39 cellular contexts compared by ENCODE assay signal in the genomic region with DNA sequence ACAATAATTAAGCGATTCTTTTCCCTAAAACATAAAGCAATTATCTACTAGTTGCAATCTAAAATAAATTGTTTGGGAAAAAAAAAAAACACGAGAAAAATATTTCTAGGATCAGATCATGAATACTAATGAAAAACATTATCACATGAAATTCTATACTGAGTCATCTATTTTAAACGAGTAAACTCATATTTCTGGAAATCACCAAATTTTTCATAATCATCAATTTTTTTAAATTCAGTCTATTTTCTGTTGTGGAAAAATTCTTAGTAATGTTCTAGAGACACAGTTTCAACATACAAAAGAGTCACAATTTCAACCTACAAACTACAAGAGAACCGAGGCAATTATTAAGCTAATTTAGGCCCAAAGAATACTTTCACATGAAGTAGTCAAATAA.
"Had no signal": no experiment of that assay in that cellular context is flagged by ENCODE, and none has a peak within 500 bp of the region (broad histone marks: within the 10 kb centered on the region; RNA-seq: fewer than 3 reads in every experiment).

No MANE protein-coding gene starts in this region.

- H3K4me3 ChIP-seq: adrenal gland, ascending aorta, body of pancreas, breast epithelium, cardiac muscle cell had no signal

- H3K27ac ChIP-seq: adrenal gland, ascending aorta, body of pancreas, brain microvascular endothelial cell, breast epithelium, cardiac muscle cell had no signal

- H3K27me3 Mint-ChIP-seq: activated naive CD4-positive, alpha-beta T cell treated with anti-CD3 and anti-CD28 coated beads, Interleukin-2, amount 10 ng/mL, durations not matched to agents 7 days and 5 days; activated naive CD4-positive, alpha-beta T cell treated with anti-CD3 and anti-CD28 coated beads, Interleukin-2, amount 50 U/mL, for 24 hours; activated naive CD8-positive, alpha-beta T cell; activated naive CD8-positive, alpha-beta T cell treated with anti-CD3 and anti-CD28 coated beads for 36 hours; activated naive CD8-positive, alpha-beta T cell treated with anti-CD3 and anti-CD28 coated beads, Interleukin-2, amount 10 ng/mL, durations not matched to agents 7 days and 5 days; activated naive CD8-positive, alpha-beta T cell treated with anti-CD3 and anti-CD28 coated beads, Interleukin-2, amount 50 U/mL, for 24 hours; activated T-cell treated with anti-CD3 and anti-CD28 coated beads, Interleukin-2, amount 50 U/mL, for 24 hours; activated T-helper 17 cell treated with anti-CD3 and anti-CD28 coated beads, Interleukin-2, amount 50 U/mL, for 72 hours; brain; central memory CD8-positive, alpha-beta T cell had no signal

- H3K27me3 ChIP-seq: adrenal gland, ascending aorta, body of pancreas, brain microvascular endothelial cell, breast epithelium, cardiac muscle cell had no signal

- FAIRE-seq: astrocyte, bronchial epithelial cell had no signal

- H3K27ac Mint-ChIP-seq: activated naive CD4-positive, alpha-beta T cell treated with anti-CD3 and anti-CD28 coated beads for 36 hours; activated naive CD4-positive, alpha-beta T cell treated with anti-CD3 and anti-CD28 coated beads, Interleukin-2, amount 10 ng/mL, durations not matched to agents 7 days and 5 days; activated naive CD4-positive, alpha-beta T cell treated with anti-CD3 and anti-CD28 coated beads, Interleukin-2, amount 50 U/mL, for 24 hours; activated naive CD4-positive, alpha-beta T cell treated with anti-CD3 and anti-CD28 coated beads, Interleukin-2, amount 50 U/mL, for 72 hours; activated naive CD8-positive, alpha-beta T cell; activated naive CD8-positive, alpha-beta T cell treated with anti-CD3 and anti-CD28 coated beads for 36 hours; activated naive CD8-positive, alpha-beta T cell treated with anti-CD3 and anti-CD28 coated beads, Interleukin-2, amount 10 ng/mL, durations not matched to agents 7 days and 5 days; activated naive CD8-positive, alpha-beta T cell treated with anti-CD3 and anti-CD28 coated beads, Interleukin-2, amount 50 U/mL, for 24 hours; activated T-cell treated with anti-CD3 and anti-CD28 coated beads, Interleukin-2, amount 50 U/mL, for 24 hours; activated T-cell treated with anti-CD3 and anti-CD28 coated beads, Interleukin-2, amount 50 U/mL, for 72 hours; activated T-helper 1 cell treated with anti-CD3 and anti-CD28 coated beads, Interleukin-12 subunit alpha, Interleukin-12 subunit beta, Interleukin-2, Interleukin-4 antibody, amounts not matched to agents 30 ng/mL and 10 ng/mL and 1 ng/mL, durations not matched to agents 14 hours and 24 hours and 36 hours; activated T-helper 17 cell treated with anti-CD3 and anti-CD28 coated beads, Interleukin-2, amount 50 U/mL, for 72 hours; activated T-helper 2 cell treated with anti-CD3 and anti-CD28 coated beads, Interferon-gamma antibody, Interleukin-2, Interleukin-4, amounts not matched to agents 10 μg/mL and 5 μg/mL and 100 μg/mL, durations not matched to agents 14 hours and 24 hours and 36 hours had no signal

- H3K9me3 Mint-ChIP-seq: activated naive CD4-positive, alpha-beta T cell treated with anti-CD3 and anti-CD28 coated beads for 36 hours; activated naive CD4-positive, alpha-beta T cell treated with anti-CD3 and anti-CD28 coated beads, Interleukin-2, amount 10 ng/mL, durations not matched to agents 7 days and 5 days; activated naive CD4-positive, alpha-beta T cell treated with anti-CD3 and anti-CD28 coated beads, Interleukin-2, amount 50 U/mL, for 24 hours; activated naive CD8-positive, alpha-beta T cell treated with anti-CD3 and anti-CD28 coated beads for 36 hours; activated naive CD8-positive, alpha-beta T cell treated with anti-CD3 and anti-CD28 coated beads, Interleukin-2, amount 10 ng/mL, durations not matched to agents 7 days and 5 days; activated naive CD8-positive, alpha-beta T cell treated with anti-CD3 and anti-CD28 coated beads, Interleukin-2, amount 50 U/mL, for 24 hours; activated T-cell treated with anti-CD3 and anti-CD28 coated beads, Interleukin-2, amount 50 U/mL, for 24 hours; activated T-cell treated with anti-CD3 and anti-CD28 coated beads, Interleukin-2, amount 50 U/mL, for 72 hours; activated T-helper 1 cell treated with anti-CD3 and anti-CD28 coated beads, Interleukin-12 subunit alpha, Interleukin-12 subunit beta, Interleukin-2, Interleukin-4 antibody, amounts not matched to agents 30 ng/mL and 10 ng/mL and 1 ng/mL, durations not matched to agents 14 hours and 24 hours and 36 hours; activated T-helper 17 cell treated with anti-CD3 and anti-CD28 coated beads, Interleukin-2, amount 50 U/mL, for 72 hours; activated T-helper 2 cell treated with anti-CD3 and anti-CD28 coated beads, Interferon-gamma antibody, Interleukin-2, Interleukin-4, amounts not matched to agents 10 μg/mL and 5 μg/mL and 100 μg/mL, durations not matched to agents 14 hours and 24 hours and 36 hours; brain had no signal

- ATAC-seq: activated naive CD4-positive, alpha-beta T cell treated with anti-CD3 and anti-CD28 coated beads, Interleukin-2, amount 50 U/mL, for 72 hours; activated naive CD8-positive, alpha-beta T cell treated with anti-CD3 and anti-CD28 coated beads, Interleukin-2, amount 50 U/mL, for 24 hours; activated T-cell treated with anti-CD3 and anti-CD28 coated beads, Interleukin-2, amount 50 U/mL, for 4 hours; activated T-cell treated with anti-CD3 and anti-CD28 coated beads, Interleukin-2, amount 50 U/mL, for 72 hours; activated T-helper 17 cell treated with anti-CD3 and anti-CD28 coated beads, Interleukin-2, amount 50 U/mL, for 72 hours; body of pancreas had no signal

- H3K36me3 ChIP-seq: adrenal gland, ascending aorta, brain microvascular endothelial cell, breast epithelium, cardiac muscle cell had no signal

- H3K9me3 ChIP-seq: adrenal gland, ascending aorta, body of pancreas, breast epithelium had no signal

- H3K4me3 Mint-ChIP-seq: activated naive CD4-positive, alpha-beta T cell treated with anti-CD3 and anti-CD28 coated beads for 36 hours; activated naive CD4-positive, alpha-beta T cell treated with anti-CD3 and anti-CD28 coated beads, Interleukin-2, amount 10 ng/mL, durations not matched to agents 7 days and 5 days; activated naive CD4-positive, alpha-beta T cell treated with anti-CD3 and anti-CD28 coated beads, Interleukin-2, amount 50 U/mL, for 24 hours; activated naive CD8-positive, alpha-beta T cell; activated naive CD8-positive, alpha-beta T cell treated with anti-CD3 and anti-CD28 coated beads for 36 hours; activated naive CD8-positive, alpha-beta T cell treated with anti-CD3 and anti-CD28 coated beads, Interleukin-2, amount 10 ng/mL, durations not matched to agents 7 days and 5 days; activated naive CD8-positive, alpha-beta T cell treated with anti-CD3 and anti-CD28 coated beads, Interleukin-2, amount 50 U/mL, for 24 hours; activated T-cell treated with anti-CD3 and anti-CD28 coated beads, Interleukin-2, amount 50 U/mL, for 24 hours; activated T-cell treated with anti-CD3 and anti-CD28 coated beads, Interleukin-2, amount 50 U/mL, for 4 hours; activated T-cell treated with anti-CD3 and anti-CD28 coated beads, Interleukin-2, amount 50 U/mL, for 72 hours; activated T-helper 1 cell treated with anti-CD3 and anti-CD28 coated beads, Interleukin-12 subunit alpha, Interleukin-12 subunit beta, Interleukin-2, Interleukin-4 antibody, amounts not matched to agents 30 ng/mL and 10 ng/mL and 1 ng/mL, durations not matched to agents 14 hours and 24 hours and 36 hours; activated T-helper 17 cell treated with anti-CD3 and anti-CD28 coated beads, Interleukin-2, amount 50 U/mL, for 72 hours; brain; central memory CD8-positive, alpha-beta T cell had no signal

- H3K4me1 Mint-ChIP-seq: activated naive CD4-positive, alpha-beta T cell treated with anti-CD3 and anti-CD28 coated beads, Interleukin-2, amount 10 ng/mL, durations not matched to agents 7 days and 5 days; activated naive CD4-positive, alpha-beta T cell treated with anti-CD3 and anti-CD28 coated beads, Interleukin-2, amount 50 U/mL, for 24 hours; activated naive CD8-positive, alpha-beta T cell treated with anti-CD3 and anti-CD28 coated beads for 36 hours; activated naive CD8-positive, alpha-beta T cell treated with anti-CD3 and anti-CD28 coated beads, Interleukin-2, amount 10 ng/mL, durations not matched to agents 7 days and 5 days; activated naive CD8-positive, alpha-beta T cell treated with anti-CD3 and anti-CD28 coated beads, Interleukin-2, amount 50 U/mL, for 24 hours; activated T-helper 17 cell treated with anti-CD3 and anti-CD28 coated beads, Interleukin-2, amount 50 U/mL, for 72 hours; central memory CD8-positive, alpha-beta T cell had no signal

- H3K4me1 ChIP-seq: adrenal gland, body of pancreas, breast epithelium had no signal

- H3K36me3 Mint-ChIP-seq: activated naive CD4-positive, alpha-beta T cell treated with anti-CD3 and anti-CD28 coated beads, Interleukin-2, amount 10 ng/mL, durations not matched to agents 7 days and 5 days; activated naive CD4-positive, alpha-beta T cell treated with anti-CD3 and anti-CD28 coated beads, Interleukin-2, amount 50 U/mL, for 24 hours; activated naive CD4-positive, alpha-beta T cell treated with anti-CD3 and anti-CD28 coated beads, Interleukin-2, amount 50 U/mL, for 72 hours; activated naive CD8-positive, alpha-beta T cell; activated naive CD8-positive, alpha-beta T cell treated with anti-CD3 and anti-CD28 coated beads for 36 hours; activated naive CD8-positive, alpha-beta T cell treated with anti-CD3 and anti-CD28 coated beads, Interleukin-2, amount 10 ng/mL, durations not matched to agents 7 days and 5 days; brain had no signal

- DNase-seq: activated effector memory CD4-positive, alpha-beta T cell treated with anti-CD3 and anti-CD28 coated beads, Interleukin-2, amount 50 U/mL, for 16 hours; activated effector memory CD4-positive, alpha-beta T cell treated with Interleukin-2 at 50 U/mL for 16 hours; activated gamma-delta T cell; activated gamma-delta T cell treated with Interleukin-2 at 50 U/mL for 16 hours; activated naive CD4-positive, alpha-beta T cell; activated naive CD4-positive, alpha-beta T cell treated with anti-CD3 and anti-CD28 coated beads for 36 hours; activated naive CD4-positive, alpha-beta T cell treated with anti-CD3 and anti-CD28 coated beads, Interleukin-2, amount 10 ng/mL, durations not matched to agents 7 days and 5 days; activated naive CD4-positive, alpha-beta T cell treated with anti-CD3 and anti-CD28 coated beads, Interleukin-2, amount 50 U/mL, for 16 hours; activated naive CD4-positive, alpha-beta T cell treated with Interleukin-2 at 50 U/mL for 16 hours; activated naive CD8-positive, alpha-beta T cell treated with anti-CD3 and anti-CD28 coated beads for 36 hours; activated naive CD8-positive, alpha-beta T cell treated with anti-CD3 and anti-CD28 coated beads, Interleukin-2, amount 10 ng/mL, durations not matched to agents 7 days and 5 days; activated naive CD8-positive, alpha-beta T cell treated with anti-CD3 and anti-CD28 coated beads, Interleukin-2, amount 50 U/mL, for 24 hours; activated T-cell treated with anti-CD3 and anti-CD28 coated beads, Interleukin-2, amount 50 U/mL, for 24 hours; activated T-cell treated with anti-CD3 and anti-CD28 coated beads, Interleukin-2, amount 50 U/mL, for 4 hours; activated T-cell treated with anti-CD3 and anti-CD28 coated beads, Interleukin-2, amount 50 U/mL, for 48 hours; activated T-cell treated with anti-CD3 and anti-CD28 coated beads, Interleukin-2, amount 50 U/mL, for 72 hours; adrenal gland; amniotic stem cell; amygdala; anterior cingulate cortex; aorta; body of pancreas; brain microvascular endothelial cell; caudate nucleus; central memory CD4-positive, alpha-beta T cell; cerebellar nuclear complex had no signal
